Comparison of ENCODE assay signal across 3 cellular contexts in the genomic region with DNA sequence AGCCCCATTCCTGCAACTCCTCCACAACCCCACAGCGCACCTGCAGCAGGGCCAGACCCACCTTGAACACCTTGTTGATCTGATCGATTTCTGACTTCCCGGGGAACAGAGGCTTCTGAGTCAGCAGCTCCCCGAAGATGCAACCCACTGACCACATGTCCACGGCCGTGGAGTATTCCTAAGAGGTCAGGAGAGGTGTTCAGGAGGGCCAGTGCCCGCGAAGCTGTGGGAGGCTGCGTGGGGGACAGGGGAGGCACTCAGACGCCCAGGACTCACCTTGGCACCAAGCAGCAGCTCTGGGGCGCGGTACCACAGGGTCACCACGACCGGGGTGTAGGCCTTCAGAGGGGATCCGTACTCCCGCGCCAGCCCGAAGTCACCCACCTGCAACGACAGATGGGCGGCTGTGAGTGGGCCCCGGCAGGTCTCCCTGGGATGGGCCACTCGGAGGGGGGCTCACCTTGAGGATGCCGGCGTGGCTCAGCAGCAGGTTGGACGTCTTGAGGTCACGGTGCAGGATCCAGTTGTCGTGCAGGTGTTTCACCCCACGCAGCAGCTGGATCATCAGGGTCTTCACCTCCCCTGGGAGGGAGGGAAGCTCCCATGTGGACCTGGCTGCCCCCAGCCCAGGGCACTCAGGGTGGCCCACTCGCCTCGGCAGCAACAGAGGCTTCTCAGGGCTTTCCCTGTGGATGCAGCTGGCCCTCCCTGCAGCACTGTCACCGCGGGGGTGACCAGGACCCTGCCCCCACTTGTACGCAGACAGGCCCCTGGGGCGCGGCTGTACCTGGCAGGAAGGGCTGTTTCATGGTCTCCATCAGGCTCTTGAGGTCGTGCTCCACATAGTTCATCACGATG. TPM values are rescaled to one million over a fixed set of nuclear protein-coding genes. Genes with fewer than 3 reads are reported as not detected.
"Had no signal": no experiment of that assay in that cellular context is flagged by ENCODE, and none has a peak within 500 bp of the region (broad histone marks: within the 10 kb centered on the region; RNA-seq: fewer than 3 reads in every experiment).

No MANE protein-coding gene starts in this region.

RNA-seq across cellular contexts. Expression of a gene that starts 4.9 kb away (rescaled TPM):
- polyA plus RNA-seq: keratinocyte; naive thymus-derived CD4-positive, alpha-beta T cell had no signal

RNA-seq across cellular contexts. Expression of a gene that starts 36.9 kb away (rescaled TPM):
- total RNA-seq: skeletal muscle tissue had no signal
